17 cellular contexts compared by ENCODE assay signal in the genomic region with DNA sequence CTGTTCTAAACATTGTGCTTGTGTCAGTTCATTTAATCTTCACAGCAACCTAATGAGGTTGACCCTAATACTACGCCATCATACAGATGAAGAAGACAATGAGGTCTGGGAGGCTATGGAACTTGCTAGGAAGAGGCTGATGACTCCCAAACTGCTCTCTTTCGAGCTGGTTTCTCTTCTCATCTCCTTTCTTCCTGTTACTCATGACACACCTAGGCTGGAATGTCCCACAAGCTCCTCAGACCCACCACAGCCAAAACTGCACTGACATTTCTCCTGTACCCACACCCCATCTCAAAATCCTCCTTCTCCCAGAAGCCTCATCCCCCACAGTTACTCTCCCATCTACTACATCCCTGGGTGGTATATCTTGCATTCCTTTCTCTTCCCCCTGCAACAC. TPM values are rescaled to one million over a fixed set of nuclear protein-coding genes. Genes with fewer than 3 reads are reported as not detected.
DNase-seq lines count a peak whose midpoint lies in the region; ATAC-seq and TF ChIP-seq lines count a peak whose summit lies in the region.
"Had no signal": no experiment of that assay in that cellular context is flagged by ENCODE, and none has a peak within 500 bp of the region (broad histone marks: within the 10 kb centered on the region; RNA-seq: fewer than 3 reads in every experiment).

No MANE protein-coding gene starts in this region.

- H2AFZ ChIP-seq in mammary epithelial cell (ENCODE audit: low read depth, low read length), result peak overlapping the region; percentile 18
- H2AFZ ChIP-seq: GM23338 had no signal

- no peak for TF ChIP-seq POLR2A in breast epithelium (IDR thresholded peaks at IDR 0.05)

- H3K27ac ChIP-seq in mammary epithelial cell (ENCODE audit: insufficient read depth, low read depth, low read length) (no peak overlapping the region), breast epithelium (no peak overlapping the region)
- H3K27ac ChIP-seq: 22Rv1 had no signal

- no peak overlapping the region for H3K4me2 ChIP-seq in mammary epithelial cell (ENCODE audit: insufficient read depth, low read depth, low read length)
- H3K4me2 ChIP-seq: GM23338 had no signal

- H3K4me3 Mint-ChIP-seq in stimulated activated effector memory CD8-positive, alpha-beta T cell treated with anti-CD3 and anti-CD28 coated beads, Interleukin-12 subunit alpha, Interleukin-12 subunit beta, amount 100 ng/mL, for 72 hours, result no peak overlapping the region
- H3K4me3 Mint-ChIP-seq: CD14-positive monocyte; CD8-positive, alpha-beta T cell; GM23338; H9 had no signal

- H3K36me3 Mint-ChIP-seq in stimulated activated effector memory CD8-positive, alpha-beta T cell treated with anti-CD3 and anti-CD28 coated beads, Interleukin-12 subunit alpha, Interleukin-12 subunit beta, amount 100 ng/mL, for 72 hours, result no peaks in the 10 kb centered on the region
- H3K36me3 Mint-ChIP-seq: CD14-positive monocyte; CD8-positive, alpha-beta T cell had no signal

- H3K27me3 ChIP-seq in mammary epithelial cell (ENCODE audit: insufficient read depth, low read length) (no peaks in the 10 kb centered on the region), breast epithelium (peaks cover 0 to 83% of the 10 kb centered on the region in 2 donors)

- no peak overlapping the region for H3K4me3 ChIP-seq in mammary epithelial cell (replicated peaks in 1 of 3; ENCODE audit: insufficient read depth in 1 of 3, low read depth in 2 of 3, low read length in 3 of 3)
- no peak overlapping the region for H3K4me3 ChIP-seq in breast epithelium
- H3K4me3 ChIP-seq: GM23338 had no signal

- no peaks in the 10 kb centered on the region for H3K9me3 ChIP-seq in mammary epithelial cell (replicated peaks; ENCODE audit: insufficient read depth, low read length)
- H3K9me3 ChIP-seq in breast epithelium, result no peaks in the 10 kb centered on the region

- no peaks in the 10 kb centered on the region for H3K4me1 Mint-ChIP-seq in stimulated activated effector memory CD8-positive, alpha-beta T cell treated with anti-CD3 and anti-CD28 coated beads, Interleukin-12 subunit alpha, Interleukin-12 subunit beta, amount 100 ng/mL, for 72 hours
- H3K4me1 Mint-ChIP-seq: CD14-positive monocyte had no signal

- TF ChIP-seq CTCF in mammary epithelial cell (conservative IDR thresholded peaks at IDR 0.05 in 1 of 2, IDR thresholded peaks at IDR 0.05 in 1 of 2; ENCODE audit: extremely low read depth in 1 of 2, insufficient read depth in 1 of 2, low read depth in 1 of 2, low read length in 2 of 2) (no peak), breast epithelium (IDR thresholded peaks at IDR 0.05) (no peak)

- no peak for ATAC-seq in stimulated activated effector memory CD8-positive, alpha-beta T cell treated with anti-CD3 and anti-CD28 coated beads, Interleukin-12 subunit alpha, Interleukin-12 subunit beta, amount 100 ng/mL, for 72 hours
- ATAC-seq in HG03354 (IDR thresholded peaks at IDR 0.05; ENCODE audit: poor library complexity, severe bottlenecking, unreplicated experiment), result no peak
- ATAC-seq: CD8-positive, alpha-beta T cell; GM23338; HepG2 had no signal

- no peak overlapping the region for H3K27ac Mint-ChIP-seq in stimulated activated effector memory CD8-positive, alpha-beta T cell treated with anti-CD3 and anti-CD28 coated beads, Interleukin-12 subunit alpha, Interleukin-12 subunit beta, amount 100 ng/mL, for 72 hours
- H3K27ac Mint-ChIP-seq: CD14-positive monocyte; CD8-positive, alpha-beta T cell; GM23338; H9 had no signal

- H3K4me1 ChIP-seq in mammary epithelial cell (ENCODE audit: insufficient read depth, low read length), result peaks cover 8% of the 10 kb centered on the region
- H3K4me1 ChIP-seq in breast epithelium, result no peaks in the 10 kb centered on the region

- CTCF ChIA-PET in mammary epithelial cell (lab: Charles Lee; ENCODE audit: low non-redundant PET), result no interaction called here

- DNase-seq in mammary epithelial cell, result peak; percentile 9
- no peak for DNase-seq in breast epithelium (ENCODE audit: low spot score in 2 of 2)
- peak; percentile 22 for DNase-seq in SW480 (ENCODE audit: low spot score)
- DNase-seq in kidney tubule cell (ENCODE audit: low spot score), result peak; percentile 48
- DNase-seq in stimulated activated effector memory CD8-positive, alpha-beta T cell treated with anti-CD3 and anti-CD28 coated beads, Interleukin-12 subunit alpha, Interleukin-12 subunit beta, amount 100 ng/mL, for 72 hours (ENCODE audit: low spot score in 2 of 2), result no peak
- DNase-seq in stimulated activated CD4-positive, alpha-beta T cell treated with anti-CD3 and anti-CD28 coated beads, Interleukin-2, amount 100 ng/mL, for 48 hours, result no peak
- DNase-seq: CD8-positive, alpha-beta T cell; COR-L47; DMS153; DMS79 treated with DMSO at 0.1 percent for 48 hours; GF-D8; H9 had no signal

- no peak overlapping the region for H3K9ac ChIP-seq in mammary epithelial cell (ENCODE audit: insufficient read depth, low read length)

- H4K20me1 ChIP-seq in mammary epithelial cell (ENCODE audit: insufficient read depth, low read length), result no peaks in the 10 kb centered on the region

- intact Hi-C loops in mammary epithelial cell (cut with micrococcal nuclease), result no loop called here
- intact Hi-C loops in breast epithelium (cut with DNase I; ENCODE audit: low total_unique reads), result no loop called here

- H3K9me3 Mint-ChIP-seq in stimulated activated effector memory CD8-positive, alpha-beta T cell treated with anti-CD3 and anti-CD28 coated beads, Interleukin-12 subunit alpha, Interleukin-12 subunit beta, amount 100 ng/mL, for 72 hours, result no peaks in the 10 kb centered on the region
- H3K9me3 Mint-ChIP-seq: CD14-positive monocyte; CD8-positive, alpha-beta T cell; GM23338 had no signal

- H3K36me3 ChIP-seq in mammary epithelial cell (ENCODE audit: insufficient read depth, low read length) (no peaks in the 10 kb centered on the region), breast epithelium (no peaks in the 10 kb centered on the region)

- no peaks in the 10 kb centered on the region for H3K79me2 ChIP-seq in mammary epithelial cell (ENCODE audit: insufficient read depth, low read length)

- dilution Hi-C loops in mammary epithelial cell (cut with HindIII; ENCODE audit: low sequenced_read_pairs), result no loop called here

- no TSS peak for BruUV-seq in mammary epithelial cell (replicated peaks; lab: Mats Ljungman, UMichigan)

- in situ Hi-C loops in mammary epithelial cell (cut with MboI; ENCODE audit: low sequenced_read_pairs in 2 of 2), result no loop called here

- 33% methylated on average over 2 of the region's 2 CpGs for WGBS in mammary epithelial cell (ENCODE audit: low coverage, missing lambda C conversion rate)

RNA-seq across cellular contexts. Expression of a gene that starts 27.4 kb away (rescaled TPM):
- 10 to 100 TPM; 21.2 to 32.9 TPM for total RNA-seq in mammary epithelial cell
- 17.0 TPM for polyA plus RNA-seq in mammary epithelial cell
- polyA minus RNA-seq in mammary epithelial cell, result 20.2 TPM
- total RNA-seq in breast epithelium, result 10 to 100 TPM; 20.0 to 50.1 (median 25.6) TPM

Comparison
In these comparisons a context has a peak if more than half of its experiments do, and no peak if none do; other contexts are left out.
1. DNase-seq: peak in mammary epithelial cell (single experiment), SW480 (single experiment) and kidney tubule cell (single experiment); none in breast epithelium (0 of 2), stimulated activated effector memory CD8-positive, alpha-beta T cell treated with anti-CD3 and anti-CD28 coated beads, Interleukin-12 subunit alpha, Interleukin-12 subunit beta, amount 100 ng/mL, for 72 hours (0 of 2) and stimulated activated CD4-positive, alpha-beta T cell treated with anti-CD3 and anti-CD28 coated beads, Interleukin-2, amount 100 ng/mL, for 48 hours (0 of 2).